Comparison of ENCODE assay signal across 17 cellular contexts in genomic region chr14:88748288-88748687, GRCh38. TPM values are rescaled to one million over a fixed set of nuclear protein-coding genes. Genes with fewer than 3 reads are reported as not detected.
"Had no signal": no experiment of that assay in that cellular context is flagged by ENCODE, and none has a peak within 500 bp of the region (broad histone marks: within the 10 kb centered on the region; RNA-seq: fewer than 3 reads in every experiment).

No MANE protein-coding gene starts in this region.

- H3K36me3 ChIP-seq: neutrophil, stomach, thoracic aorta had no signal

- H3K4me2 ChIP-seq: hepatocyte had no signal

- H3K4me3 Mint-ChIP-seq: naive thymus-derived CD8-positive, alpha-beta T cell had no signal

- H3K27ac ChIP-seq: coronary artery, hepatocyte, neutrophil, stomach, thoracic aorta had no signal

- H3K79me2 ChIP-seq: hepatocyte had no signal

- H3K27me3 ChIP-seq: hepatocyte, neutrophil, stomach had no signal

- H2AFZ ChIP-seq: hepatocyte had no signal

- H3K9me3 Mint-ChIP-seq: naive thymus-derived CD8-positive, alpha-beta T cell had no signal

- H3K4me3 ChIP-seq: coronary artery, hepatocyte, mucosa of descending colon, stomach, thoracic aorta had no signal

- H3K27me3 Mint-ChIP-seq: naive thymus-derived CD8-positive, alpha-beta T cell had no signal

- DNase-seq: effector CD4-positive, alpha-beta T cell; foreskin melanocyte; head of caudate nucleus; mucosa of descending colon; naive thymus-derived CD8-positive, alpha-beta T cell; right cardiac atrium; small intestine; stimulated activated CD4-positive, alpha-beta T cell treated with anti-CD3 and anti-CD28 coated beads, Interleukin-12 subunit alpha, Interleukin-12 subunit beta, amount 100 ng/mL, for 4 hours; stimulated activated naive CD4-positive, alpha-beta T cell; stomach; substantia nigra; trophoblast cell had no signal

- ATAC-seq: mucosa of descending colon; naive thymus-derived CD8-positive, alpha-beta T cell; right cardiac atrium had no signal

- H3K27ac Mint-ChIP-seq: naive thymus-derived CD8-positive, alpha-beta T cell had no signal

- H3K9me3 ChIP-seq: mucosa of descending colon, neutrophil, stomach, thoracic aorta had no signal

RNA-seq across cellular contexts. Expression of gene EML5, which starts 44.5 kb away (rescaled TPM):
- total RNA-seq: chondrocyte had no signal
